Comparison of ENCODE assay signal across 23 cellular contexts in genomic region chr2:129732630-129733026, GRCh38.
"Had no signal": no experiment of that assay in that cellular context is flagged by ENCODE, and none has a peak within 500 bp of the region (broad histone marks: within the 10 kb centered on the region; RNA-seq: fewer than 3 reads in every experiment).

No MANE protein-coding gene starts in this region.

- H3K4me3 Mint-ChIP-seq: activated CD4-positive, alpha-beta memory T cell treated with anti-CD3 and anti-CD28 coated beads for 36 hours; activated CD4-positive, alpha-beta T cell treated with anti-CD3 and anti-CD28 coated beads, Interleukin-2, amount 10 ng/mL, durations not matched to agents 7 days and 5 days; activated naive CD8-positive, alpha-beta T cell treated with anti-CD3 and anti-CD28 coated beads for 36 hours; activated T-cell treated with anti-CD3 and anti-CD28 coated beads, Interleukin-2, amount 50 U/mL, for 4 hours had no signal

- H3K27me3 ChIP-seq: brain microvascular endothelial cell, cardiac muscle cell, MG63, Peyer's patch, SJCRH30 had no signal

- H3K36me3 Mint-ChIP-seq: activated CD4-positive, alpha-beta memory T cell treated with anti-CD3 and anti-CD28 coated beads for 36 hours; activated naive CD8-positive, alpha-beta T cell treated with anti-CD3 and anti-CD28 coated beads for 36 hours had no signal

- H3K4me2 ChIP-seq: SK-N-SH had no signal

- H3K27me3 Mint-ChIP-seq: activated CD4-positive, alpha-beta memory T cell treated with anti-CD3 and anti-CD28 coated beads for 36 hours; activated CD4-positive, alpha-beta T cell treated with anti-CD3 and anti-CD28 coated beads, Interleukin-2, amount 10 ng/mL, durations not matched to agents 7 days and 5 days; activated naive CD8-positive, alpha-beta T cell treated with anti-CD3 and anti-CD28 coated beads for 36 hours had no signal

- H3K9ac ChIP-seq: SK-N-SH had no signal

- H3K9me3 Mint-ChIP-seq: activated CD4-positive, alpha-beta memory T cell treated with anti-CD3 and anti-CD28 coated beads for 36 hours; activated CD4-positive, alpha-beta T cell treated with anti-CD3 and anti-CD28 coated beads, Interleukin-2, amount 10 ng/mL, durations not matched to agents 7 days and 5 days; activated naive CD8-positive, alpha-beta T cell treated with anti-CD3 and anti-CD28 coated beads for 36 hours; activated T-cell treated with anti-CD3 and anti-CD28 coated beads, Interleukin-2, amount 50 U/mL, for 4 hours had no signal

- H3K4me3 ChIP-seq: cardiac muscle cell, MG63, Peyer's patch, SJCRH30 had no signal

- H3K4me1 Mint-ChIP-seq: activated CD4-positive, alpha-beta T cell treated with anti-CD3 and anti-CD28 coated beads, Interleukin-2, amount 10 ng/mL, durations not matched to agents 7 days and 5 days; activated naive CD8-positive, alpha-beta T cell treated with anti-CD3 and anti-CD28 coated beads for 36 hours had no signal

- H3K36me3 ChIP-seq: brain microvascular endothelial cell, cardiac muscle cell, MG63, Peyer's patch, SJCRH30 had no signal

- ATAC-seq: activated T-cell treated with anti-CD3 and anti-CD28 coated beads, Interleukin-2, amount 50 U/mL, for 4 hours had no signal

- H3K27ac ChIP-seq: brain microvascular endothelial cell, cardiac muscle cell, Peyer's patch, RWPE1, SJCRH30, VCaP had no signal

- H3K9me3 ChIP-seq: MG63, Peyer's patch, SJCRH30, SK-N-SH had no signal

- H3K27ac Mint-ChIP-seq: activated CD4-positive, alpha-beta memory T cell treated with anti-CD3 and anti-CD28 coated beads for 36 hours; activated CD4-positive, alpha-beta T cell treated with anti-CD3 and anti-CD28 coated beads, Interleukin-2, amount 10 ng/mL, durations not matched to agents 7 days and 5 days; activated naive CD8-positive, alpha-beta T cell treated with anti-CD3 and anti-CD28 coated beads for 36 hours had no signal

- H3K4me1 ChIP-seq: Peyer's patch, SJCRH30 had no signal

- DNase-seq: activated CD4-positive, alpha-beta memory T cell treated with anti-CD3 and anti-CD28 coated beads for 36 hours; activated CD4-positive, alpha-beta T cell treated with anti-CD3 and anti-CD28 coated beads, Interleukin-2, amount 10 ng/mL, durations not matched to agents 7 days and 5 days; activated CD4-positive, CD25-positive, alpha-beta regulatory T cell; activated effector memory CD4-positive, alpha-beta T cell treated with anti-CD3 and anti-CD28 coated beads, Interleukin-2, amount 50 U/mL, for 16 hours; activated naive CD4-positive, alpha-beta T cell treated with Interleukin-2 at 50 U/mL for 16 hours; activated naive CD8-positive, alpha-beta T cell treated with anti-CD3 and anti-CD28 coated beads for 36 hours; activated T-cell treated with anti-CD3 and anti-CD28 coated beads, Interleukin-2, amount 50 U/mL, for 4 hours; brain microvascular endothelial cell; MG63; MV-4-11; NCI-H1092 treated with DMSO at 0.1 percent for 48 hours; NCI-H1417 treated with DMSO at 0.1 percent for 48 hours; NCI-H1694; NCI-H2029 treated with DMSO at 0.1 percent for 48 hours; NCI-H345; Peyer's patch; Right ventricle myocardium superior; SJCRH30; SK-N-SH; T-helper 1 cell had no signal
